In genomic region chr4:61462451-61463326, GRCh38 we compare ENCODE assay signal across 1 cellular context.
TF ChIP-seq lines count a peak whose summit lies in the region.

No MANE protein-coding gene starts in this region.

TF ChIP-seq in GM23338, 12 proteins besides CTCF, POLR2A, EP300 and RAD21:
- no peak for TF ChIP-seq ZNF462 (CRISPR knock-in tag; IDR thresholded peaks at IDR 0.05)
- no peak for TF ChIP-seq EZH2phosphoT487 (IDR thresholded peaks at IDR 0.05; ENCODE audit: unreplicated experiment)
- TF ChIP-seq CREB1 (CRISPR knock-in tag; IDR thresholded peaks at IDR 0.05; ENCODE audit: low read depth): no peak
- TF ChIP-seq STAT1 (IDR thresholded peaks at IDR 0.05; ENCODE audit: unreplicated experiment): no peak
